ENCODE assay signal across 2 cellular contexts in the genomic region with DNA sequence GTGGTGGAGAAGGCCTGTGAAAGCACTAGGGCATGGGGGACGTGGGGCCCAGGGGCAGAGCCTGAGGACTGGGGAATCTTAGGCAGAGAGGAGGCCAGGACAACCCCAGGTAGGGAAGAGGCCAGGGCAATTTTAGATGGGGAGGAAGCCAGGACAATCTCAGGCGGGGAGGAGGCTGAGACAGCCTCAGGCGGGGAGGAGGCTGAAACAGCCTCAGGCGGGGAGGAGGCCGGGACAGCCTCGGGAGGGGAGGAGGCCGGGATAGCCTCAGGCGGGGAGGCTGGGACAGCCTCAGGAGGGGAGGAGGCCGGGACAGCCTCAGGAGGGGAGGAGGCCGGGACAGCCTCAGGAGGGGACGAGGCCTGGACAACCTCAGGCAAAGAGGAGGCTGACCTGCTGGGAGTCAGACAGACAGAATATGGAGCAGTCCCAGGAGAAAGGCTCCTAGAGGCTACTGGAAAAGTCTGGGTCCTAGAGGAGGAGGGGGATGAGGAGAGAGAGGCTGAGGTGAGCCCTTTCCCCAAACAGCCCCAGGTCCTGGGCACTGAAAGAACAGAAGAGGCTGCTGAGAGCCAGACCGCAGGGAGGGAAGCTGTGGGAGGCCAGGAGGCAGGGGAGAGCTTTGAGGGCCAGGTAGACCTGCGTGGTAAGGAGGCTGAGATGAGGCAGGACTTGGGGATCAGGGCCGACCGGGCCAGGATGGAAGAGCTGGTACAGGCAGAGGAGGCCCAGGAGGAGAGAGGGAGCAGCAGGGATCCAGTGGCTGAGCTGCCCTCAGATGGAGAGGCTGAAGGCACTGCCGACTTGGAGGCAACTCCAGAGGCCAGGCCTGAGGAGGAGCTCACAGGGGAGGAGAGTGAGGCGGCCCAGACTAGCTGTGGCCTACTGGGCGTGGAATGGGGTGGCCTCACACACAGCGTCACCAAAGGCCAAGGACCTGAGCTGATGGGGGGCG.
TF ChIP-seq lines count a peak whose summit lies in the region.

No MANE protein-coding gene starts in this region.

TF ChIP-seq in HEK293, 187 proteins besides CTCF, POLR2A, EP300 and RAD21:
- no peak for TF ChIP-seq ZNF366 (tag by site-specific recombination; conservative IDR thresholded peaks at IDR 0.05)
- TF ChIP-seq SP2 (tag by site-specific recombination; IDR thresholded peaks at IDR 0.05): 0 out of 2 replicates have a peak, but pooled peaks have one; percentile 4
- TF ChIP-seq ZNF350 (tag by site-specific recombination; IDR thresholded peaks at IDR 0.05): no peak
- no peak for TF ChIP-seq ZNF626 (tag by site-specific recombination; IDR thresholded peaks at IDR 0.05)
- no peak for TF ChIP-seq ZNF184 (tag by site-specific recombination; IDR thresholded peaks at IDR 0.05)
- TF ChIP-seq ZNF211 (tag by site-specific recombination; IDR thresholded peaks at IDR 0.05; ENCODE audit: low read depth): no peak
- peak; percentile 99 for TF ChIP-seq ZNF341 (tag by site-specific recombination; IDR thresholded peaks at IDR 0.05; ENCODE audit: low read depth)
- TF ChIP-seq, protein P1, sequence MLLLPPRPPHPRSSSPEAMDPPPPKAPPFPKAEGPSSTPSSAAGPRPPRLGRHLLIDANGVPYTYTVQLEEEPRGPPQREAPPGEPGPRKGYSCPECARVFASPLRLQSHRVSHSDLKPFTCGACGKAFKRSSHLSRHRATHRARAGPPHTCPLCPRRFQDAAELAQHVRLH (tag by site-specific recombination; IDR thresholded peaks at IDR 0.05): no peak
- TF ChIP-seq, protein P2, sequence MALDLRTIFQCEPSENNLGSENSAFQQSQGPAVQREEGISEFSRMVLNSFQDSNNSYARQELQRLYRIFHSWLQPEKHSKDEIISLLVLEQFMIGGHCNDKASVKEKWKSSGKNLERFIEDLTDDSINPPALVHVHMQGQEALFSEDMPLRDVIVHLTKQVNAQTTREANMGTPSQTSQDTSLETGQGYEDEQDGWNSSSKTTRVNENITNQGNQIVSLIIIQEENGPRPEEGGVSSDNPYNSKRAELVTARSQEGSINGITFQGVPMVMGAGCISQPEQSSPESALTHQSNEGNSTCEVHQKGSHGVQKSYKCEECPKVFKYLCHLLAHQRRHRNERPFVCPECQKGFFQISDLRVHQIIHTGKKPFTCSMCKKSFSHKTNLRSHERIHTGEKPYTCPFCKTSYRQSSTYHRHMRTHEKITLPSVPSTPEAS (tag by site-specific recombination; IDR thresholded peaks at IDR 0.05): no peak

TF ChIP-seq in GM12878, 131 proteins besides CTCF, POLR2A, EP300 and RAD21:
- no peak for TF ChIP-seq POLR2AphosphoS5 (IDR thresholded peaks at IDR 0.05; ENCODE audit: low read length)
- TF ChIP-seq CHD1 (IDR thresholded peaks at IDR 0.05; ENCODE audit: low read depth, low read length): no peak
- TF ChIP-seq BMI1 (IDR thresholded peaks at IDR 0.05; ENCODE audit: borderline replicate concordance): no peak
- TF ChIP-seq SIX5 (IDR thresholded peaks at IDR 0.05; ENCODE audit: low read depth, low read length, severe bottlenecking): no peak
